9 cellular contexts compared by ENCODE assay signal in genomic region chr19:44653977-44654784, GRCh38. TPM values are rescaled to one million over a fixed set of nuclear protein-coding genes. Genes with fewer than 3 reads are reported as not detected.
DNase-seq lines count a peak whose midpoint lies in the region; ATAC-seq and TF ChIP-seq lines count a peak whose summit lies in the region.
"Had no signal": no experiment of that assay in that cellular context is flagged by ENCODE, and none has a peak within 500 bp of the region (broad histone marks: within the 10 kb centered on the region; RNA-seq: fewer than 3 reads in every experiment).

No MANE protein-coding gene starts in this region.

- H4K20me1 ChIP-seq in SU-DHL-6 (ENCODE audit: low read depth, low read length): no peaks in the 10 kb centered on the region
- H4K20me1 ChIP-seq in hepatocyte (ENCODE audit: insufficient read depth, poor library complexity, severe bottlenecking): no peaks in the 10 kb centered on the region

- H3K4me2 ChIP-seq in SU-DHL-6 (ENCODE audit: low read depth, low read length, poor library complexity, severe bottlenecking): no peak overlapping the region
- H3K4me2 ChIP-seq in hepatocyte: no peak overlapping the region

- no peak overlapping the region for H3K4me3 Mint-ChIP-seq in activated naive CD8-positive, alpha-beta T cell treated with anti-CD3 and anti-CD28 coated beads, Interleukin-2, amount 50 U/mL, for 24 hours

- H3K27ac ChIP-seq in SU-DHL-6 (ENCODE audit: low read depth, low read length) (no peak overlapping the region), hepatocyte (peak overlapping the region; percentile 4)

- H3K4me3 ChIP-seq in SU-DHL-6 (ENCODE audit: insufficient read depth, low read length, poor library complexity, severe bottlenecking) (no peak overlapping the region), hepatocyte (no peak overlapping the region)

- no peaks in the 10 kb centered on the region for H3K9me2 ChIP-seq in SU-DHL-6 (replicated peaks; ENCODE audit: insufficient read depth, low read length)
- H3K9me2 ChIP-seq in hepatocyte (replicated peaks; ENCODE audit: insufficient read depth): no peaks in the 10 kb centered on the region

- TF ChIP-seq CTCF in SU-DHL-6 (IDR thresholded peaks at IDR 0.05; ENCODE audit: insufficient read depth, low read length, poor library complexity, severe bottlenecking): peak; percentile 69
- peak; percentile 54 for TF ChIP-seq CTCF in hepatocyte (IDR thresholded peaks at IDR 0.05; ENCODE audit: poor library complexity)

- H3K36me3 Mint-ChIP-seq in activated naive CD8-positive, alpha-beta T cell treated with anti-CD3 and anti-CD28 coated beads, Interleukin-2, amount 50 U/mL, for 24 hours (ENCODE audit: low read depth): peaks cover 19% of the 10 kb centered on the region

- H3K27ac Mint-ChIP-seq in activated naive CD8-positive, alpha-beta T cell treated with anti-CD3 and anti-CD28 coated beads, Interleukin-2, amount 50 U/mL, for 24 hours: no peak overlapping the region

- no peaks in the 10 kb centered on the region for H3K9me3 ChIP-seq in SU-DHL-6 (ENCODE audit: insufficient read depth, low read length)
- H3K9me3 ChIP-seq in hepatocyte (ENCODE audit: low read depth): no peaks in the 10 kb centered on the region

- ATAC-seq in HG03103 (IDR thresholded peaks at IDR 0.05; ENCODE audit: low read depth, unreplicated experiment): peak; percentile 82
- ATAC-seq in activated naive CD8-positive, alpha-beta T cell treated with anti-CD3 and anti-CD28 coated beads, Interleukin-2, amount 50 U/mL, for 24 hours: peak; percentile 87

- H3K9me3 Mint-ChIP-seq in activated naive CD8-positive, alpha-beta T cell treated with anti-CD3 and anti-CD28 coated beads, Interleukin-2, amount 50 U/mL, for 24 hours: no peaks in the 10 kb centered on the region

- H3K79me2 ChIP-seq in SU-DHL-6 (ENCODE audit: insufficient read depth, low read length): no peaks in the 10 kb centered on the region
- H3K79me2 ChIP-seq in hepatocyte: peaks cover 24% of the 10 kb centered on the region

- H2AFZ ChIP-seq in SU-DHL-6 (ENCODE audit: low read depth, low read length, severe bottlenecking) (no peak overlapping the region), hepatocyte (no peak overlapping the region)

- H3K27me3 ChIP-seq in SU-DHL-6 (ENCODE audit: low read length): no peaks in the 10 kb centered on the region
- no peaks in the 10 kb centered on the region for H3K27me3 ChIP-seq in hepatocyte

- no peaks in the 10 kb centered on the region for H3K36me3 ChIP-seq in SU-DHL-6 (ENCODE audit: low read length)
- no peaks in the 10 kb centered on the region for H3K36me3 ChIP-seq in hepatocyte (replicated peaks; ENCODE audit: insufficient read depth, low read depth)

- H3K9ac ChIP-seq in SU-DHL-6 (ENCODE audit: low read length): no peak overlapping the region

- peak; percentile 54 for DNase-seq in NCI-H748 (lab: John Stamatoyannopoulos, UW; ENCODE audit: unreplicated experiment)
- DNase-seq in NCI-H748 treated with DMSO at 0.1 percent for 48 hours (lab: John Stamatoyannopoulos, UW): no peak
- DNase-seq in activated naive CD8-positive, alpha-beta T cell treated with anti-CD3 and anti-CD28 coated beads, Interleukin-2, amount 50 U/mL, for 24 hours: peak; percentile 75
- peak; percentile 77 for DNase-seq in hepatocyte (ENCODE audit: low spot score)
- DNase-seq in stimulated activated CD4-positive, alpha-beta T cell treated with anti-CD3 and anti-CD28 coated beads, Interleukin-1b, Interleukin-23, amount 100 ng/mL, for 1 hour (ENCODE audit: low read depth in 2 of 2): peak; percentile 27 to 33
- DNase-seq in NCI-H1092 treated with DMSO at 0.1 percent for 48 hours (lab: John Stamatoyannopoulos, UW): no peak

- WGBS in hepatocyte (ENCODE audit: low lambda C conversion rate, missing lambda C conversion rate): 77% methylated on average over 15 of the region's 16 CpGs

- H3K4me1 Mint-ChIP-seq in activated naive CD8-positive, alpha-beta T cell treated with anti-CD3 and anti-CD28 coated beads, Interleukin-2, amount 50 U/mL, for 24 hours: peaks cover 12% of the 10 kb centered on the region

- H3K27me3 Mint-ChIP-seq in activated naive CD8-positive, alpha-beta T cell treated with anti-CD3 and anti-CD28 coated beads, Interleukin-2, amount 50 U/mL, for 24 hours: no peaks in the 10 kb centered on the region

- no peaks in the 10 kb centered on the region for H3F3A ChIP-seq in SU-DHL-6 (ENCODE audit: insufficient read depth)

- no peaks in the 10 kb centered on the region for H3K4me1 ChIP-seq in hepatocyte (ENCODE audit: insufficient read depth)

RNA-seq across cellular contexts. Expression of gene PVR, which starts 10.5 kb away (rescaled TPM):
- total RNA-seq in hepatocyte: 123 and 124 TPM in 2 replicates
- polyA plus RNA-seq in hepatocyte: 76.4 and 85.6 TPM in 2 replicates

RNA-seq across cellular contexts. Expression of gene CEACAM19, which starts 17.1 kb away (rescaled TPM):
- 2.8 and 5.1 TPM in 2 replicates for total RNA-seq in hepatocyte
- 4.9 and 5.6 TPM in 2 replicates for polyA plus RNA-seq in hepatocyte

RNA-seq across cellular contexts. Expression of gene IGSF23, which starts 40.8 kb away (rescaled TPM):
- total RNA-seq in hepatocyte: 2.1 TPM in 2 replicates
- polyA plus RNA-seq in hepatocyte: 0.21 and 3.8 TPM in 2 replicates
- polyA plus RNA-seq: neural cell had no signal

RNA-seq across cellular contexts. Expression of gene CEACAM16, which starts 44.8 kb away (rescaled TPM):
- total RNA-seq in hepatocyte: 0.73 TPM in 1 of 2 replicates, not detected in the other
- not detected in 2 replicates for polyA plus RNA-seq in hepatocyte
- polyA plus RNA-seq: neural cell had no signal

Comparison
In these comparisons a context has a peak if more than half of its experiments do, and no peak if none do; other contexts are left out.
1. DNase-seq: peak in NCI-H748 (single experiment), activated naive CD8-positive, alpha-beta T cell treated with anti-CD3 and anti-CD28 coated beads, Interleukin-2, amount 50 U/mL, for 24 hours (single experiment), hepatocyte (single experiment) and stimulated activated CD4-positive, alpha-beta T cell treated with anti-CD3 and anti-CD28 coated beads, Interleukin-1b, Interleukin-23, amount 100 ng/mL, for 1 hour (2 of 2); none in NCI-H748 treated with DMSO at 0.1 percent for 48 hours (single experiment) and NCI-H1092 treated with DMSO at 0.1 percent for 48 hours (single experiment).